ENCODE assay signal across 29 cellular contexts in the genomic region with DNA sequence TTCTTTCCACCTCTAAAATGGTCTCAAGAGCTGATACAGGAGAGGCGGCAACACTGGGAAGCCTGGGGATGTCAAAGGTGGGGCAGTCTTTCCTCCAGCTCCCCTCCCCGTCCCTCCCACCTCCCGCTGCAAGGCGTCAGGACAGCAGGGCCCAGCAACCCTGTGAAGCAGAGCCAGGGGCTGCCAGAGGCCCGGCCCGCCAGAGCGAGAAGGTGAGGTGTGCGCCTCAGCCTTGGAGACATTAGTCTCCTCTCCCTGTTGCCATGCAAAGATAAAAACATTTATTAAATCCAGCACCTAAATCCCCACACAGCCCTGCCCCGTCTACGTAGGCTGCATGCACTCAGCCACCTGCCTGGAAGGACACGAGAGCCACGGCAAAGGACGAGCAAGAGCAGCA.
"Had no signal": no experiment of that assay in that cellular context is flagged by ENCODE, and none has a peak within 500 bp of the region (broad histone marks: within the 10 kb centered on the region; RNA-seq: fewer than 3 reads in every experiment).

No MANE protein-coding gene starts in this region.

- FAIRE-seq: colon, islet of Langerhans, pancreas, urothelium cell line had no signal

- H3K9me3 ChIP-seq: gastroesophageal sphincter, heart left ventricle, lower lobe of right lung, pancreas, spleen, thoracic aorta, tibial nerve, upper lobe of left lung had no signal

- H3K4me1 ChIP-seq: gastroesophageal sphincter, lower lobe of right lung, pancreas, spleen, upper lobe of left lung had no signal

- H3K27me3 ChIP-seq: pancreas, tibial nerve, upper lobe of left lung had no signal

- ATAC-seq: esophagus mucosa; gastroesophageal sphincter; heart left ventricle; left colon; left ventricle myocardium superior; naive thymus-derived CD8-positive, alpha-beta T cell; pancreas; stimulated activated memory B cell treated with anti-CD40 and anti-IgM and Interleukin-4, amounts not matched to agents 10 μg/mL and 1 μg/mL and 100 μg/mL, for 72 hours; stimulated activated naive CD8-positive, alpha-beta T cell treated with anti-CD3 and anti-CD28 coated beads, Interleukin-15, Interleukin-2, amounts not matched to agents 100 U/mL and 50 U/mL, for 24 hours had no signal

- H3K36me3 Mint-ChIP-seq: naive thymus-derived CD8-positive, alpha-beta T cell; stimulated activated memory B cell treated with anti-CD40 and anti-IgM and Interleukin-4, amounts not matched to agents 10 μg/mL and 1 μg/mL and 100 μg/mL, for 72 hours had no signal

- H3K27ac Mint-ChIP-seq: endodermal cell; naive thymus-derived CD8-positive, alpha-beta T cell; nephron progenitor cell; stimulated activated memory B cell treated with anti-CD40 and anti-IgM and Interleukin-4, amounts not matched to agents 10 μg/mL and 1 μg/mL and 100 μg/mL, for 72 hours had no signal

- H3K4me1 Mint-ChIP-seq: endodermal cell; naive thymus-derived CD8-positive, alpha-beta T cell; stimulated activated memory B cell treated with anti-CD40 and anti-IgM and Interleukin-4, amounts not matched to agents 10 μg/mL and 1 μg/mL and 100 μg/mL, for 72 hours had no signal

- H3K4me3 ChIP-seq: dorsolateral prefrontal cortex, gastroesophageal sphincter, heart left ventricle, lower lobe of right lung, pancreas, skin epidermis, spleen, thoracic aorta, tibial nerve, upper lobe of left lung had no signal

- DNase-seq: dorsolateral prefrontal cortex; effector CD8-positive, alpha-beta T cell; endodermal cell; foreskin fibroblast; hippocampal formation; kidney glomerular epithelial cell; left colon; left ventricle myocardium superior; lower lobe of right lung; naive thymus-derived CD8-positive, alpha-beta T cell; nephron progenitor cell; occipital lobe; pancreas; spleen; stimulated activated CD4-positive, alpha-beta T cell treated with anti-CD3 and anti-CD28 coated beads, Interleukin-4, amount 100 ng/mL, for 4 hours; stimulated activated naive CD8-positive, alpha-beta T cell treated with anti-CD3 and anti-CD28 coated beads, Interleukin-15, Interleukin-2, amounts not matched to agents 100 U/mL and 50 U/mL, for 24 hours; substantia nigra had no signal

- H3K4me3 Mint-ChIP-seq: endodermal cell; naive thymus-derived CD8-positive, alpha-beta T cell; nephron progenitor cell; stimulated activated memory B cell treated with anti-CD40 and anti-IgM and Interleukin-4, amounts not matched to agents 10 μg/mL and 1 μg/mL and 100 μg/mL, for 72 hours had no signal

- H3K36me3 ChIP-seq: gastroesophageal sphincter, heart left ventricle, lower lobe of right lung, pancreas, spleen, thoracic aorta, tibial nerve, upper lobe of left lung had no signal

- H3K27ac ChIP-seq: dorsolateral prefrontal cortex, epithelial cell of prostate, gastroesophageal sphincter, heart left ventricle, lower lobe of right lung, pancreas, skin epidermis, spleen, thoracic aorta, tibial nerve, upper lobe of left lung had no signal
